Comparison of ENCODE assay signal across 1 cellular context in the genomic region with DNA sequence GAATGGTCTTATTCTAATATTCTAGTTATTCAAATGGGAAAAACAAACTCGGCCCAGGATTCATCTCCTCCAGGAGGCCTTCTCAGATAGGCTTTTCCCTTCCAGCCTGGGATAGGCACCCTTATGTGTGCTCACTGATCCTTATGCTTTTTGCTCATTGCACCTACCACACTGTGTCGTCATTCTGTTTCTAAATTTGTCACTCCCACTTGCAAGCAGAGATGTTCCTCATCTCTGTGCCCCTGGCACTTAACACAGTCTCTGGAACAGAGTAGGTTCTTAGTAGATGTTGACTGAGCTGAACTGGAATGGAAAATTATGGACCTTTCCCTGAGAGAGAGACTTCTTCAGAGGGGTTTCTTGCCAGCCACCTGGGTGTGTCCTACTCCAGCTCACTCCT.
TF ChIP-seq lines count a peak whose summit lies in the region.

No MANE protein-coding gene starts in this region.

TF ChIP-seq in GM23338, 12 proteins besides CTCF, POLR2A, EP300 and RAD21 (continued from another document):
- TF ChIP-seq, protein P1, sequence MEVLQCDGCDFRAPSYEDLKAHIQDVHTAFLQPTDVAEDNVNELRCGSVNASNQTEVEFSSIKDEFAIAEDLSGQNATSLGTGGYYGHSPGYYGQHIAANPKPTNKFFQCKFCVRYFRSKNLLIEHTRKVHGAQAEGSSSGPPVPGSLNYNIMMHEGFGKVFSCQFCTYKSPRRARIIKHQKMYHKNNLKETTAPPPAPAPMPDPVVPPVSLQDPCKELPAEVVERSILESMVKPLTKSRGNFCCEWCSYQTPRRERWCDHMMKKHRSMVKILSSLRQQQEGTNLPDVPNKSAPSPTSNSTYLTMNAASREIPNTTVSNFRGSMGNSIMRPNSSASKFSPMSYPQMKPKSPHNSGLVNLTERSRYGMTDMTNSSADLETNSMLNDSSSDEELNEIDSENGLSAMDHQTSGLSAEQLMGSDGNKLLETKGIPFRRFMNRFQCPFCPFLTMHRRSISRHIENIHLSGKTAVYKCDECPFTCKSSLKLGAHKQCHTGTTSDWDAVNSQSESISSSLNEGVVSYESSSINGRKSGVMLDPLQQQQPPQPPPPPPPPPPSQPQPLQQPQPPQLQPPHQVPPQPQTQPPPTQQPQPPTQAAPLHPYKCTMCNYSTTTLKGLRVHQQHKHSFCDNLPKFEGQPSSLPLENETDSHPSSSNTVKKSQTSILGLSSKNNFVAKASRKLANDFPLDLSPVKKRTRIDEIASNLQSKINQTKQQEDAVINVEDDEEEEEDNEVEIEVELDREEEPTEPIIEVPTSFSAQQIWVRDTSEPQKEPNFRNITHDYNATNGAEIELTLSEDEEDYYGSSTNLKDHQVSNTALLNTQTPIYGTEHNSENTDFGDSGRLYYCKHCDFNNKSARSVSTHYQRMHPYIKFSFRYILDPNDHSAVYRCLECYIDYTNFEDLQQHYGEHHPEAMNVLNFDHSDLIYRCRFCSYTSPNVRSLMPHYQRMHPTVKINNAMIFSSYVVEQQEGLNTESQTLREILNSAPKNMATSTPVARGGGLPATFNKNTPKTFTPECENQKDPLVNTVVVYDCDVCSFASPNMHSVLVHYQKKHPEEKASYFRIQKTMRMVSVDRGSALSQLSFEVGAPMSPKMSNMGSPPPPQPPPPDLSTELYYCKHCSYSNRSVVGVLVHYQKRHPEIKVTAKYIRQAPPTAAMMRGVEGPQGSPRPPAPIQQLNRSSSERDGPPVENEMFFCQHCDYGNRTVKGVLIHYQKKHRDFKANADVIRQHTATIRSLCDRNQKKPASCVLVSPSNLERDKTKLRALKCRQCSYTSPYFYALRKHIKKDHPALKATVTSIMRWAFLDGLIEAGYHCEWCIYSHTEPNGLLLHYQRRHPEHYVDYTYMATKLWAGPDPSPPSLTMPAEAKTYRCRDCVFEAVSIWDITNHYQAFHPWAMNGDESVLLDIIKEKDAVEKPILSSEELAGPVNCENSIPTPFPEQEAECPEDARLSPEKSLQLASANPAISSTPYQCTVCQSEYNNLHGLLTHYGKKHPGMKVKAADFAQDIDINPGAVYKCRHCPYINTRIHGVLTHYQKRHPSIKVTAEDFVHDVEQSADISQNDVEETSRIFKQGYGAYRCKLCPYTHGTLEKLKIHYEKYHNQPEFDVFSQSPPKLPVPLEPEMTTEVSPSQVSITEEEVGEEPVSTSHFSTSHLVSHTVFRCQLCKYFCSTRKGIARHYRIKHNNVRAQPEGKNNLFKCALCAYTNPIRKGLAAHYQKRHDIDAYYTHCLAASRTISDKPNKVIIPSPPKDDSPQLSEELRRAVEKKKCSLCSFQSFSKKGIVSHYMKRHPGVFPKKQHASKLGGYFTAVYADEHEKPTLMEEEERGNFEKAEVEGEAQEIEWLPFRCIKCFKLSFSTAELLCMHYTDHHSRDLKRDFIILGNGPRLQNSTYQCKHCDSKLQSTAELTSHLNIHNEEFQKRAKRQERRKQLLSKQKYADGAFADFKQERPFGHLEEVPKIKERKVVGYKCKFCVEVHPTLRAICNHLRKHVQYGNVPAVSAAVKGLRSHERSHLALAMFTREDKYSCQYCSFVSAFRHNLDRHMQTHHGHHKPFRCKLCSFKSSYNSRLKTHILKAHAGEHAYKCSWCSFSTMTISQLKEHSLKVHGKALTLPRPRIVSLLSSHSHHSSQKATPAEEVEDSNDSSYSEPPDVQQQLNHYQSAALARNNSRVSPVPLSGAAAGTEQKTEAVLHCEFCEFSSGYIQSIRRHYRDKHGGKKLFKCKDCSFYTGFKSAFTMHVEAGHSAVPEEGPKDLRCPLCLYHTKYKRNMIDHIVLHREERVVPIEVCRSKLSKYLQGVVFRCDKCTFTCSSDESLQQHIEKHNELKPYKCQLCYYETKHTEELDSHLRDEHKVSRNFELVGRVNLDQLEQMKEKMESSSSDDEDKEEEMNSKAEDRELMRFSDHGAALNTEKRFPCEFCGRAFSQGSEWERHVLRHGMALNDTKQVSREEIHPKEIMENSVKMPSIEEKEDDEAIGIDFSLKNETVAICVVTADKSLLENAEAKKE (CRISPR knock-in tag; IDR thresholded peaks at IDR 0.05), result no peak
